Comparison of ENCODE assay signal across 14 cellular contexts in genomic region chr5:4188704-4189103, GRCh38.
"Had no signal": no experiment of that assay in that cellular context is flagged by ENCODE, and none has a peak within 500 bp of the region (broad histone marks: within the 10 kb centered on the region; RNA-seq: fewer than 3 reads in every experiment).

No MANE protein-coding gene starts in this region.

- H3K4me3 Mint-ChIP-seq: nephron progenitor cell had no signal

- H3K4me3 ChIP-seq: body of pancreas, coronary artery, gastroesophageal sphincter, left lung, uterus had no signal

- DNase-seq: activated CD4-positive, alpha-beta T cell treated with anti-CD3 and anti-CD28 coated beads, Interleukin-2, amount 50 U/mL, for 48 hours; activated CD4-positive, CD25-positive, alpha-beta regulatory T cell; activated CD8-positive, alpha-beta memory T cell treated with anti-CD3 and anti-CD28 coated beads, Interleukin-2, amount 50 U/mL, for 48 hours; activated naive CD4-positive, alpha-beta T cell treated with anti-CD3 and anti-CD28 coated beads, Interleukin-2, amount 50 U/mL, for 16 hours; body of pancreas; effector CD8-positive, alpha-beta T cell; left lung; mesenchymal stem cell; nephron progenitor cell; stimulated activated CD4-positive, alpha-beta T cell treated with anti-CD3 and anti-CD28 coated beads, Interleukin-4, amount 100 ng/mL, for 24 hours; uterus had no signal

- ATAC-seq: left lung had no signal

- H3K27me3 ChIP-seq: body of pancreas, gastroesophageal sphincter, left lung, uterus had no signal

- H3K27ac Mint-ChIP-seq: activated T-helper 2 cell treated with anti-CD3 and anti-CD28 coated beads, Interferon-gamma antibody, Interleukin-2, Interleukin-4, amounts not matched to agents 10 μg/mL and 5 μg/mL and 100 μg/mL, durations not matched to agents 14 hours and 24 hours and 36 hours; nephron progenitor cell had no signal

- H3K36me3 ChIP-seq: gastroesophageal sphincter, left lung, uterus had no signal

- H3K4me1 Mint-ChIP-seq: nephron progenitor cell had no signal
